In genomic region chr3:113091417-113091816, GRCh38 we compare ENCODE assay signal across 3 cellular contexts.
TF ChIP-seq lines count a peak whose summit lies in the region.

No MANE protein-coding gene starts in this region.

TF ChIP-seq in GM23338, 12 proteins besides CTCF, POLR2A, EP300 and RAD21 (continues in another document):
- TF ChIP-seq REST (IDR thresholded peaks at IDR 0.05; ENCODE audit: unreplicated experiment) (no peak), EZH2phosphoT487 (IDR thresholded peaks at IDR 0.05; ENCODE audit: unreplicated experiment) (no peak), JUNB (IDR thresholded peaks at IDR 0.05; ENCODE audit: unreplicated experiment) (no peak), ZNF331 (CRISPR knock-in tag; IDR thresholded peaks at IDR 0.05; ENCODE audit: low read depth) (no peak), ZNF114 (CRISPR knock-in tag; IDR thresholded peaks at IDR 0.05) (no peak), NANOG (IDR thresholded peaks at IDR 0.05; ENCODE audit: borderline replicate concordance) (no peak), CREB1 (CRISPR knock-in tag; IDR thresholded peaks at IDR 0.05; ENCODE audit: low read depth) (no peak), STAT1 (IDR thresholded peaks at IDR 0.05; ENCODE audit: unreplicated experiment) (no peak)
- TF ChIP-seq, protein P1, sequence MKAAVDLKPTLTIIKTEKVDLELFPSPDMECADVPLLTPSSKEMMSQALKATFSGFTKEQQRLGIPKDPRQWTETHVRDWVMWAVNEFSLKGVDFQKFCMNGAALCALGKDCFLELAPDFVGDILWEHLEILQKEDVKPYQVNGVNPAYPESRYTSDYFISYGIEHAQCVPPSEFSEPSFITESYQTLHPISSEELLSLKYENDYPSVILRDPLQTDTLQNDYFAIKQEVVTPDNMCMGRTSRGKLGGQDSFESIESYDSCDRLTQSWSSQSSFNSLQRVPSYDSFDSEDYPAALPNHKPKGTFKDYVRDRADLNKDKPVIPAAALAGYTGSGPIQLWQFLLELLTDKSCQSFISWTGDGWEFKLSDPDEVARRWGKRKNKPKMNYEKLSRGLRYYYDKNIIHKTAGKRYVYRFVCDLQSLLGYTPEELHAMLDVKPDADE (IDR thresholded peaks at IDR 0.05): no peak

TF ChIP-seq in HEK293T, 16 proteins besides CTCF, POLR2A, EP300 and RAD21 (continued from another document):
- TF ChIP-seq PKNOX1 (IDR thresholded peaks at IDR 0.05) (no peak), FOXK2 (IDR thresholded peaks at IDR 0.05) (no peak), LEF1 (IDR thresholded peaks at IDR 0.05; ENCODE audit: borderline replicate concordance) (no peak), NFRKB (IDR thresholded peaks at IDR 0.05) (no peak)

TF ChIP-seq in GM12878, 131 proteins besides CTCF, POLR2A, EP300 and RAD21 (continued from another document):
- no peak for TF ChIP-seq SUZ12 (IDR thresholded peaks at IDR 0.05; ENCODE audit: unreplicated experiment)
- TF ChIP-seq PML (IDR thresholded peaks at IDR 0.05; ENCODE audit: low read length): no peak
- no peak for TF ChIP-seq MEF2A (IDR thresholded peaks at IDR 0.05; ENCODE audit: insufficient read depth, low read depth, low read length)
- no peak for TF ChIP-seq NRF1 (conservative IDR thresholded peaks at IDR 0.05; ENCODE audit: low read depth, low read length)
- no peak for TF ChIP-seq ZNF217 (IDR thresholded peaks at IDR 0.05)
- no peak for TF ChIP-seq RB1 (IDR thresholded peaks at IDR 0.05; ENCODE audit: borderline replicate concordance)
- TF ChIP-seq CBX3 (IDR thresholded peaks at IDR 0.05; ENCODE audit: borderline replicate concordance, low read depth): no peak
- TF ChIP-seq KAT2A (conservative IDR thresholded peaks at IDR 0.05; ENCODE audit: control insufficient read depth, low read depth, low read length): no peak
- TF ChIP-seq ZNF622 (IDR thresholded peaks at IDR 0.05): no peak
